Comparison of ENCODE assay signal across 1 cellular context in the genomic region with DNA sequence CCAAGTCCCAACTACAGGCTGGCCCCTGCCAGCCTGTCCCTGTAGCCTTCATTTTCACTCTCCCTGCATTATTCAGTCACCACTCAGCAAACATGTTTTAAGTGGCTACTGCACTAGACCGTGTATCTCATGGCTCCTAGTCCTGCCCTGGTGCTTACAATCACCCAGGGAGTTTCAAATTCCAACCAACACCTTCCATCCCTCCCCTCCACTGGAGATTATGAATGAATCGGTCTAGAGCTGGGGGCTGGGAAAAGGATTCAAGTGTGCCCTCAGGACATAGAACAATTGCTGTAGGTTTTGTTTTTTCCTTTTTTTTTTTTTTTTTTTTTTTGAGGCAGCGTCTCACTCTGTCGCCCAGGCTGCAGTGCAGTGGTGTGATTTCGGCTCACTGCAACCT.
TF ChIP-seq lines count a peak whose summit lies in the region.

No MANE protein-coding gene starts in this region.

TF ChIP-seq in HEK293, 187 proteins besides CTCF, POLR2A, EP300 and RAD21 (continued from another document):
- TF ChIP-seq, protein P1, sequence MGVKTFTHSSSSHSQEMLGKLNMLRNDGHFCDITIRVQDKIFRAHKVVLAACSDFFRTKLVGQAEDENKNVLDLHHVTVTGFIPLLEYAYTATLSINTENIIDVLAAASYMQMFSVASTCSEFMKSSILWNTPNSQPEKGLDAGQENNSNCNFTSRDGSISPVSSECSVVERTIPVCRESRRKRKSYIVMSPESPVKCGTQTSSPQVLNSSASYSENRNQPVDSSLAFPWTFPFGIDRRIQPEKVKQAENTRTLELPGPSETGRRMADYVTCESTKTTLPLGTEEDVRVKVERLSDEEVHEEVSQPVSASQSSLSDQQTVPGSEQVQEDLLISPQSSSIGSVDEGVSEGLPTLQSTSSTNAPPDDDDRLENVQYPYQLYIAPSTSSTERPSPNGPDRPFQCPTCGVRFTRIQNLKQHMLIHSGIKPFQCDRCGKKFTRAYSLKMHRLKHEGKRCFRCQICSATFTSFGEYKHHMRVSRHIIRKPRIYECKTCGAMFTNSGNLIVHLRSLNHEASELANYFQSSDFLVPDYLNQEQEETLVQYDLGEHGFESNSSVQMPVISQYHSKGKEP (tag by site-specific recombination; IDR thresholded peaks at IDR 0.05), result no peak
- TF ChIP-seq ZNF350 (tag by site-specific recombination; IDR thresholded peaks at IDR 0.05) (no peak), ZBTB7A (tag by site-specific recombination; IDR thresholded peaks at IDR 0.05; ENCODE audit: low read depth) (0 out of 2 replicates have a peak, but pooled peaks have one; percentile 22)
